In genomic region chr10:52110576-52110975, GRCh38 we compare ENCODE assay signal across 22 cellular contexts.
DNase-seq lines count a peak whose midpoint lies in the region; ATAC-seq, FAIRE-seq and TF ChIP-seq lines count a peak whose summit lies in the region.
"Had no signal": no experiment of that assay in that cellular context is flagged by ENCODE, and none has a peak within 500 bp of the region (broad histone marks: within the 10 kb centered on the region; RNA-seq: fewer than 3 reads in every experiment).

No MANE protein-coding gene starts in this region.

- H3K36me3 ChIP-seq in gastrocnemius medialis: no peaks in the 10 kb centered on the region
- no peaks in the 10 kb centered on the region for H3K36me3 ChIP-seq in mammary epithelial cell (ENCODE audit: insufficient read depth, low read length)
- H3K36me3 ChIP-seq: BLaER1 treated with 17β-estradiol and CSF1 and Interleukin-3, amounts not matched to agents 10 nM and 100 nM had no signal

- H3K9ac ChIP-seq in mammary epithelial cell (ENCODE audit: insufficient read depth, low read length): no peak overlapping the region
- H3K9ac ChIP-seq: BLaER1 treated with 17β-estradiol and CSF1 and Interleukin-3, amounts not matched to agents 10 nM and 100 nM had no signal

- POLR2A ChIA-PET in WTC11 (lab: Charles Lee): no interaction called here

- H3K27me3 ChIP-seq in gastrocnemius medialis (no peaks in the 10 kb centered on the region), mammary epithelial cell (ENCODE audit: insufficient read depth, low read length) (no peaks in the 10 kb centered on the region)
- H3K27me3 ChIP-seq: BLaER1 treated with 17β-estradiol and CSF1 and Interleukin-3, amounts not matched to agents 10 nM and 100 nM had no signal

- no peak overlapping the region for H3K4me3 Mint-ChIP-seq in WTC11
- H3K4me3 Mint-ChIP-seq: B cell; CD4-positive, alpha-beta T cell; CD8-positive, alpha-beta T cell had no signal

- 72% methylated on average over 5 of the region's 5 CpGs for WGBS in mammary epithelial cell (ENCODE audit: low coverage, missing lambda C conversion rate)

- ATAC-seq in WTC11 (no peak), gastrocnemius medialis (peak; percentile 77 to 90)
- ATAC-seq: A549; CD8-positive, alpha-beta T cell had no signal

- H3K4me1 Mint-ChIP-seq in WTC11: peaks cover 27% of the 10 kb centered on the region
- H3K4me1 Mint-ChIP-seq: B cell had no signal

- TF ChIP-seq CTCF in WTC11 (IDR thresholded peaks at IDR 0.05): no peak
- TF ChIP-seq CTCF in gastrocnemius medialis (IDR thresholded peaks at IDR 0.05 in 4 of 5, conservative IDR thresholded peaks at IDR 0.05 in 1 of 5): no peak
- no peak for TF ChIP-seq CTCF in mammary epithelial cell (conservative IDR thresholded peaks at IDR 0.05 in 1 of 2, IDR thresholded peaks at IDR 0.05 in 1 of 2; ENCODE audit: extremely low read depth in 1 of 2, insufficient read depth in 1 of 2, low read depth in 1 of 2, low read length in 2 of 2)

- CTCF ChIA-PET in WTC11 (lab: Charles Lee): no interaction called here
- CTCF ChIA-PET in mammary epithelial cell (lab: Charles Lee; ENCODE audit: low non-redundant PET): no interaction called here

- no peak overlapping the region for H3K4me2 ChIP-seq in mammary epithelial cell (ENCODE audit: insufficient read depth, low read depth, low read length)
- H3K4me2 ChIP-seq: A549; BLaER1 treated with 17β-estradiol and CSF1 and Interleukin-3, amounts not matched to agents 10 nM and 100 nM had no signal

- no peaks in the 10 kb centered on the region for H3K79me2 ChIP-seq in mammary epithelial cell (ENCODE audit: insufficient read depth, low read length)

- H4K20me1 ChIP-seq in mammary epithelial cell (ENCODE audit: insufficient read depth, low read length): no peaks in the 10 kb centered on the region
- H4K20me1 ChIP-seq: BLaER1 treated with 17β-estradiol and CSF1 and Interleukin-3, amounts not matched to agents 10 nM and 100 nM had no signal

- no peaks in the 10 kb centered on the region for H3K27me3 Mint-ChIP-seq in WTC11 (ENCODE audit: low read depth)
- H3K27me3 Mint-ChIP-seq: B cell; CD4-positive, alpha-beta T cell had no signal

- H3K27ac Mint-ChIP-seq in WTC11: peak overlapping the region; percentile 45; the same call in 1 of the 2 replicates
- H3K27ac Mint-ChIP-seq: B cell; CD4-positive, alpha-beta T cell; CD8-positive, alpha-beta T cell had no signal

- H2AFZ ChIP-seq in mammary epithelial cell (ENCODE audit: low read depth, low read length): no peak overlapping the region

- H3K9me3 ChIP-seq in gastrocnemius medialis (no peaks in the 10 kb centered on the region), mammary epithelial cell (replicated peaks; ENCODE audit: insufficient read depth, low read length) (no peaks in the 10 kb centered on the region)
- H3K9me3 ChIP-seq: A549, Caco-2 had no signal

- peak; percentile 57 for FAIRE-seq in HTR-8/SVneo (lab: Jason Lieb, UNC)
- FAIRE-seq: A549, D721Med, G401.6, GM12891, GM19239 had no signal

- H3K36me3 Mint-ChIP-seq in WTC11: no peaks in the 10 kb centered on the region
- H3K36me3 Mint-ChIP-seq: CD8-positive, alpha-beta T cell had no signal

- DNase-seq in HTR-8/SVneo (ENCODE audit: insufficient read length, low spot score) (no peak), WTC11 (ENCODE audit: low spot score) (no peak), gastrocnemius medialis (peak; percentile 23 to 59), HK-2 (ENCODE audit: unreplicated experiment) (no peak), mammary epithelial cell (no peak)
- DNase-seq in stimulated activated CD8-positive, alpha-beta memory T cell treated with anti-CD3 and anti-CD28 coated beads, Interleukin-4, amount 100 ng/mL, for 48 hours: no peak
- DNase-seq: AML-193; Caco-2; Calu3; CD4-positive, alpha-beta T cell; CD8-positive, alpha-beta T cell; DMS79 treated with DMSO at 0.1 percent for 48 hours; GF-D8 had no signal

- H3K4me1 ChIP-seq in gastrocnemius medialis (peaks cover 32 to 44% of the 10 kb centered on the region in 2 donors), mammary epithelial cell (ENCODE audit: insufficient read depth, low read length) (no peaks in the 10 kb centered on the region)
- H3K4me1 ChIP-seq: A549; BLaER1 treated with 17β-estradiol and CSF1 and Interleukin-3, amounts not matched to agents 10 nM and 100 nM had no signal

- dilution Hi-C loops in mammary epithelial cell (cut with HindIII; ENCODE audit: low sequenced_read_pairs): no loop called here

- no TSS peak for BruUV-seq in mammary epithelial cell (replicated peaks; lab: Mats Ljungman, UMichigan)

- H3K9me3 Mint-ChIP-seq in WTC11: peaks cover 2% of the 10 kb centered on the region
- H3K9me3 Mint-ChIP-seq: CD4-positive, alpha-beta T cell had no signal

- in situ Hi-C loops in gastrocnemius medialis (cut with MboI; ENCODE audit: low sequenced_read_pairs in 4 of 4) (no loop called here), mammary epithelial cell (cut with MboI; ENCODE audit: low sequenced_read_pairs in 2 of 2) (no loop called here)

- peak in 1 of 2 donors; percentile 27 for TF ChIP-seq POLR2A in gastrocnemius medialis (IDR thresholded peaks at IDR 0.05)

- peak overlapping the region in 2 of 4 donors; percentile 4 to 5 for H3K4me3 ChIP-seq in gastrocnemius medialis
- H3K4me3 ChIP-seq in mammary epithelial cell (replicated peaks in 1 of 3; ENCODE audit: insufficient read depth in 1 of 3, low read depth in 2 of 3, low read length in 3 of 3): no peak overlapping the region
- H3K4me3 ChIP-seq: A549; BLaER1 treated with 17β-estradiol and CSF1 and Interleukin-3, amounts not matched to agents 10 nM and 100 nM had no signal

- H3K27ac ChIP-seq in gastrocnemius medialis: peak overlapping the region; percentile 76 to 87 (median 78)
- no peak overlapping the region for H3K27ac ChIP-seq in mammary epithelial cell (ENCODE audit: insufficient read depth, low read depth, low read length)
- H3K27ac ChIP-seq: 22Rv1; A549; BLaER1 treated with 17β-estradiol and CSF1 and Interleukin-3, amounts not matched to agents 10 nM and 100 nM; C4-2B had no signal

- intact Hi-C loops in gastrocnemius medialis (cut with DNase I; ENCODE audit: low total_unique reads): no loop called here
- intact Hi-C loops in mammary epithelial cell (cut with micrococcal nuclease): no loop called here

TF ChIP-seq in WTC11, 78 proteins besides CTCF, POLR2A, EP300 and RAD21 (continues in another document):
- TF ChIP-seq TP53 (CRISPR knock-in tag; IDR thresholded peaks at IDR 0.05) (no peak), MAX (CRISPR knock-in tag; IDR thresholded peaks at IDR 0.05) (no peak), FOXJ3 (CRISPR knock-in tag; IDR thresholded peaks at IDR 0.05; ENCODE audit: borderline replicate concordance) (no peak), ZNF671 (CRISPR knock-in tag; IDR thresholded peaks at IDR 0.05) (no peak), CREB1 (CRISPR knock-in tag; IDR thresholded peaks at IDR 0.05) (no peak), FOXP4 (CRISPR knock-in tag; IDR thresholded peaks at IDR 0.05) (no peak), NFE2L1 (CRISPR knock-in tag; IDR thresholded peaks at IDR 0.05) (no peak), NFATC4 (CRISPR knock-in tag; IDR thresholded peaks at IDR 0.05) (no peak), SOX15 (CRISPR knock-in tag; IDR thresholded peaks at IDR 0.05) (no peak)
- TF ChIP-seq, protein P1, sequence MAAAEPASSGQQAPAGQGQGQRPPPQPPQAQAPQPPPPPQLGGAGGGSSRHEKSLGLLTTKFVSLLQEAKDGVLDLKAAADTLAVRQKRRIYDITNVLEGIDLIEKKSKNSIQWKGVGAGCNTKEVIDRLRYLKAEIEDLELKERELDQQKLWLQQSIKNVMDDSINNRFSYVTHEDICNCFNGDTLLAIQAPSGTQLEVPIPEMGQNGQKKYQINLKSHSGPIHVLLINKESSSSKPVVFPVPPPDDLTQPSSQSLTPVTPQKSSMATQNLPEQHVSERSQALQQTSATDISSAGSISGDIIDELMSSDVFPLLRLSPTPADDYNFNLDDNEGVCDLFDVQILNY (CRISPR knock-in tag; IDR thresholded peaks at IDR 0.05): no peak

Comparison
In these comparisons a context has a peak if more than half of its experiments do, and no peak if none do; other contexts are left out.
1. DNase-seq: peak in gastrocnemius medialis (2 of 2); none in HTR-8/SVneo (single experiment), WTC11 (single experiment), HK-2 (single experiment), stimulated activated CD8-positive, alpha-beta memory T cell treated with anti-CD3 and anti-CD28 coated beads, Interleukin-4, amount 100 ng/mL, for 48 hours (single experiment) and mammary epithelial cell (single experiment).